ENCODE assay signal across 10 cellular contexts in genomic region chr22:35663371-35663770, GRCh38. TPM values are rescaled to one million over a fixed set of nuclear protein-coding genes. Genes with fewer than 3 reads are reported as not detected.
DNase-seq lines count a peak whose midpoint lies in the region; ATAC-seq and TF ChIP-seq lines count a peak whose summit lies in the region.
"Had no signal": no experiment of that assay in that cellular context is flagged by ENCODE, and none has a peak within 500 bp of the region (broad histone marks: within the 10 kb centered on the region; RNA-seq: fewer than 3 reads in every experiment).

No MANE protein-coding gene starts in this region.

- H3K9me3 ChIP-seq in subcutaneous abdominal adipose tissue (ENCODE audit: control insufficient read depth in 5 of 5, low read length in 5 of 5), result peaks cover 0 to 8% (median 0%) of the 10 kb centered on the region in 5 donors

- H3K4me3 ChIP-seq in fibroblast of villous mesenchyme (ENCODE audit: low read depth, low read length), result no peak overlapping the region
- H3K4me3 ChIP-seq in subcutaneous abdominal adipose tissue (ENCODE audit: low read depth in 1 of 5, low read length in 5 of 5), result peak overlapping the region in 3 of 5 donors; percentile 6 to 33 (median 29)
- H3K4me3 ChIP-seq: pancreas had no signal

- peaks cover 26 to 48% (median 42%) of the 10 kb centered on the region in 5 donors for H3K36me3 ChIP-seq in subcutaneous abdominal adipose tissue (ENCODE audit: control insufficient read depth in 5 of 5, insufficient read depth in 5 of 5, low read length in 5 of 5)
- H3K36me3 ChIP-seq: pancreas had no signal

- TF ChIP-seq CTCF in fibroblast of villous mesenchyme (IDR thresholded peaks at IDR 0.05; ENCODE audit: insufficient read depth, low read depth, low read length), result no peak

- H3K9ac ChIP-seq in subcutaneous abdominal adipose tissue (ENCODE audit: low read length in 5 of 5), result peak overlapping the region in 2 of 5 donors; percentile 1 to 64

- H3K4me1 ChIP-seq in subcutaneous abdominal adipose tissue (ENCODE audit: control insufficient read depth in 5 of 5, insufficient read depth in 5 of 5, low read length in 5 of 5), result peaks cover 0 to 46% (median 21%) of the 10 kb centered on the region in 5 donors
- H3K4me1 ChIP-seq: pancreas had no signal

- no peaks in the 10 kb centered on the region for H3K27me3 Mint-ChIP-seq in activated T-cell treated with anti-CD3 and anti-CD28 coated beads, Interleukin-2, amount 50 U/mL, for 24 hours
- H3K27me3 Mint-ChIP-seq in activated CD4-positive, alpha-beta memory T cell treated with anti-CD3 and anti-CD28 coated beads for 36 hours, result no peaks in the 10 kb centered on the region

- POLR2A ChIA-PET in activated CD4-positive, alpha-beta memory T cell treated with anti-CD3 and anti-CD28 coated beads for 36 hours (lab: Charles Lee), result interaction anchor here (0.7 to 4.1 kb wide), 3 partner anchors 15 to 31 kb away, joined by 3 to 38 read pairs (median 4); partner anchors contain the start of gene APOL6

- intact Hi-C loops in activated CD4-positive, alpha-beta memory T cell treated with anti-CD3 and anti-CD28 coated beads for 36 hours (cut with micrococcal nuclease), result no loop called here

- H3K9me3 Mint-ChIP-seq in activated T-cell treated with anti-CD3 and anti-CD28 coated beads, Interleukin-2, amount 50 U/mL, for 24 hours, result peaks cover 22% of the 10 kb centered on the region
- peaks cover 38% of the 10 kb centered on the region for H3K9me3 Mint-ChIP-seq in activated CD4-positive, alpha-beta memory T cell treated with anti-CD3 and anti-CD28 coated beads for 36 hours

- peak overlapping the region; percentile 43 for H3K4me3 Mint-ChIP-seq in activated T-cell treated with anti-CD3 and anti-CD28 coated beads, Interleukin-2, amount 50 U/mL, for 24 hours
- peak overlapping the region; percentile 45 for H3K4me3 Mint-ChIP-seq in activated CD4-positive, alpha-beta memory T cell treated with anti-CD3 and anti-CD28 coated beads for 36 hours

- CTCF ChIA-PET in activated CD4-positive, alpha-beta memory T cell treated with anti-CD3 and anti-CD28 coated beads for 36 hours (lab: Charles Lee), result interaction anchor here (1.1 to 2.8 kb wide), 4 partner anchors 15 to 402 kb away, joined by 3 to 10 read pairs (median 4); partner anchors contain the start of gene APOL6

- H3K36me3 Mint-ChIP-seq in activated T-cell treated with anti-CD3 and anti-CD28 coated beads, Interleukin-2, amount 50 U/mL, for 24 hours (ENCODE audit: low read depth), result peaks cover 90% of the 10 kb centered on the region
- H3K36me3 Mint-ChIP-seq in activated CD4-positive, alpha-beta memory T cell treated with anti-CD3 and anti-CD28 coated beads for 36 hours, result peaks cover 68% of the 10 kb centered on the region

- peak overlapping the region; percentile 59 for H3K27ac Mint-ChIP-seq in activated T-cell treated with anti-CD3 and anti-CD28 coated beads, Interleukin-2, amount 50 U/mL, for 24 hours
- peak overlapping the region; percentile 81 for H3K27ac Mint-ChIP-seq in activated CD4-positive, alpha-beta memory T cell treated with anti-CD3 and anti-CD28 coated beads for 36 hours

- DNase-seq in activated T-cell treated with anti-CD3 and anti-CD28 coated beads, Interleukin-2, amount 50 U/mL, for 24 hours, result no peak
- DNase-seq in activated T-cell treated with anti-CD3 and anti-CD28 coated beads for 4 hours, result no peak
- no peak for DNase-seq in activated CD4-positive, alpha-beta memory T cell treated with anti-CD3 and anti-CD28 coated beads for 36 hours
- DNase-seq in fibroblast of villous mesenchyme (ENCODE audit: low read depth), result peak; percentile 70
- DNase-seq in stimulated activated CD4-positive, alpha-beta T cell treated with anti-CD3 and anti-CD28 coated beads, Interleukin-2, amount 100 ng/mL, for 48 hours, result no peak
- DNase-seq in HUDEP-2 (lab: John Stamatoyannopoulos, UW; ENCODE audit: unreplicated experiment in 76 of 76), result no peak
- DNase-seq: cerebellar nuclear complex, pancreas had no signal

- ATAC-seq in GM19351 (IDR thresholded peaks at IDR 0.05; ENCODE audit: unreplicated experiment), result no peak
- ATAC-seq: pancreas had no signal

- peak overlapping the region; percentile 85 for H3K27ac ChIP-seq in subcutaneous abdominal adipose tissue (ENCODE audit: low read depth, low read length)

- H3K4me1 Mint-ChIP-seq in activated T-cell treated with anti-CD3 and anti-CD28 coated beads, Interleukin-2, amount 50 U/mL, for 24 hours (ENCODE audit: low read depth), result peaks cover 56% of the 10 kb centered on the region
- peaks cover 56% of the 10 kb centered on the region for H3K4me1 Mint-ChIP-seq in activated CD4-positive, alpha-beta memory T cell treated with anti-CD3 and anti-CD28 coated beads for 36 hours (ENCODE audit: low read depth)

- no peaks in the 10 kb centered on the region for H3K27me3 ChIP-seq in subcutaneous abdominal adipose tissue (ENCODE audit: control insufficient read depth in 5 of 5, insufficient read depth in 4 of 5, low read length in 5 of 5)
- H3K27me3 ChIP-seq: pancreas had no signal

RNA-seq across cellular contexts. Expression of gene APOL6, which starts 15.1 kb away (rescaled TPM):
- 10 to 100 TPM; 26.7 to 27.7 TPM for total RNA-seq in activated CD4-positive, alpha-beta memory T cell treated with anti-CD3 and anti-CD28 coated beads for 36 hours
- total RNA-seq in fibroblast of villous mesenchyme, result 33.8 and 39.3 TPM in 2 replicates

RNA-seq across cellular contexts. Expression of gene MB, which starts 46.2 kb away (rescaled TPM):
- not detected for total RNA-seq in activated CD4-positive, alpha-beta memory T cell treated with anti-CD3 and anti-CD28 coated beads for 36 hours
- not detected in 2 replicates for total RNA-seq in fibroblast of villous mesenchyme

RNA-seq across cellular contexts. Expression of gene APOL5, which starts 54.3 kb away (rescaled TPM):
- total RNA-seq in activated CD4-positive, alpha-beta memory T cell treated with anti-CD3 and anti-CD28 coated beads for 36 hours, result not detected
- total RNA-seq in fibroblast of villous mesenchyme, result not detected in 2 replicates
- total RNA-seq: pancreas had no signal
